ENCODE assay signal across 1 cellular context in genomic region chr2:235406420-235406819, GRCh38.
TF ChIP-seq lines count a peak whose summit lies in the region.

No MANE protein-coding gene starts in this region.

TF ChIP-seq in HCT116, 20 proteins besides CTCF, POLR2A, EP300 and RAD21 (continued from another document):
- TF ChIP-seq REST (IDR thresholded peaks at IDR 0.05; ENCODE audit: low read depth): no peak
- no peak for TF ChIP-seq ZFX (IDR thresholded peaks at IDR 0.05)
